Comparison of ENCODE assay signal across 14 cellular contexts in genomic region chr12:131056626-131057025, GRCh38.
"Had no signal": no experiment of that assay in that cellular context is flagged by ENCODE, and none has a peak within 500 bp of the region (broad histone marks: within the 10 kb centered on the region; RNA-seq: fewer than 3 reads in every experiment).

No MANE protein-coding gene starts in this region.

- H3K36me3 Mint-ChIP-seq: naive thymus-derived CD8-positive, alpha-beta T cell; neural progenitor cell had no signal

- H3K27ac Mint-ChIP-seq: effector memory CD8-positive, alpha-beta T cell; neural progenitor cell had no signal

- DNase-seq: effector memory CD8-positive, alpha-beta T cell; erythroblast; foreskin melanocyte; kidney glomerular epithelial cell; mammary epithelial cell; small intestine; stimulated activated CD4-positive, alpha-beta T cell treated with anti-CD3 and anti-CD28 coated beads, Interleukin-12 subunit alpha, Interleukin-12 subunit beta, amount 100 ng/mL, for 4 hours; stimulated activated CD4-positive, alpha-beta T cell treated with anti-CD3 and anti-CD28 coated beads, Interleukin-2, amount 100 ng/mL, for 48 hours; stimulated activated naive CD8-positive, alpha-beta T cell treated with anti-CD3 and anti-CD28 coated beads, Interleukin-15, Interleukin-2, amounts not matched to agents 100 U/mL and 50 U/mL, for 24 hours; thyroid gland; upper lobe of left lung had no signal

- ATAC-seq: effector memory CD8-positive, alpha-beta T cell; mucosa of descending colon; naive thymus-derived CD8-positive, alpha-beta T cell; stimulated activated naive CD8-positive, alpha-beta T cell treated with anti-CD3 and anti-CD28 coated beads, Interleukin-15, Interleukin-2, amounts not matched to agents 100 U/mL and 50 U/mL, for 24 hours had no signal

- H3K4me3 Mint-ChIP-seq: effector memory CD8-positive, alpha-beta T cell; naive thymus-derived CD8-positive, alpha-beta T cell; neural progenitor cell had no signal

- H3K9me3 Mint-ChIP-seq: effector memory CD8-positive, alpha-beta T cell; naive thymus-derived CD8-positive, alpha-beta T cell; neural progenitor cell had no signal
